In the genomic region with DNA sequence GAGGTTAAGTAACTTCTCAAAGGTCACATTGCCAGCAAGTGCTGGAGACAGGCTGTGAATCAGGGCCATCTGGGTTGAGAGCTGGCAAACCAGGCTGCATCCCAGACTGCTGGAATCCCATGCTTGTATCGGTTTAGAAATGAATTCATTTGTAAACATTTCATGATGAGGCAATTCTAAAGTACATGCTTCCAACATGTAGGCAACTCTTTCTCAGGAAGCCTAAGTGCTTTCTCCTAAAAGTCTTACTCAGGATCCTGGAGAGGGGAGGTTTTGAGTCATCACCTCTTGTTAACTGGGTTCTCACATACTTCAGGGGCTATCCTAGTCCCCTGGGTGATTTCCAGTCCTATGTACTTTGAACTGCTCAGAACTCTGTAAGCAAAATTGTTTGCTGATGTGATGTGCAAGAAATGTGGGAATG, we compare ENCODE assay signal across 1 cellular context.
TF ChIP-seq lines count a peak whose summit lies in the region.

No MANE protein-coding gene starts in this region.

TF ChIP-seq in SK-N-SH, 30 proteins besides CTCF, POLR2A, EP300 and RAD21 (continued from another document):
- TF ChIP-seq, protein P1, sequence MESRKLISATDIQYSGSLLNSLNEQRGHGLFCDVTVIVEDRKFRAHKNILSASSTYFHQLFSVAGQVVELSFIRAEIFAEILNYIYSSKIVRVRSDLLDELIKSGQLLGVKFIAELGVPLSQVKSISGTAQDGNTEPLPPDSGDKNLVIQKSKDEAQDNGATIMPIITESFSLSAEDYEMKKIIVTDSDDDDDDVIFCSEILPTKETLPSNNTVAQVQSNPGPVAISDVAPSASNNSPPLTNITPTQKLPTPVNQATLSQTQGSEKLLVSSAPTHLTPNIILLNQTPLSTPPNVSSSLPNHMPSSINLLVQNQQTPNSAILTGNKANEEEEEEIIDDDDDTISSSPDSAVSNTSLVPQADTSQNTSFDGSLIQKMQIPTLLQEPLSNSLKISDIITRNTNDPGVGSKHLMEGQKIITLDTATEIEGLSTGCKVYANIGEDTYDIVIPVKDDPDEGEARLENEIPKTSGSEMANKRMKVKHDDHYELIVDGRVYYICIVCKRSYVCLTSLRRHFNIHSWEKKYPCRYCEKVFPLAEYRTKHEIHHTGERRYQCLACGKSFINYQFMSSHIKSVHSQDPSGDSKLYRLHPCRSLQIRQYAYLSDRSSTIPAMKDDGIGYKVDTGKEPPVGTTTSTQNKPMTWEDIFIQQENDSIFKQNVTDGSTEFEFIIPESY (IDR thresholded peaks at IDR 0.05; ENCODE audit: borderline replicate concordance, low read depth) = no peak
- TF ChIP-seq, protein P2, sequence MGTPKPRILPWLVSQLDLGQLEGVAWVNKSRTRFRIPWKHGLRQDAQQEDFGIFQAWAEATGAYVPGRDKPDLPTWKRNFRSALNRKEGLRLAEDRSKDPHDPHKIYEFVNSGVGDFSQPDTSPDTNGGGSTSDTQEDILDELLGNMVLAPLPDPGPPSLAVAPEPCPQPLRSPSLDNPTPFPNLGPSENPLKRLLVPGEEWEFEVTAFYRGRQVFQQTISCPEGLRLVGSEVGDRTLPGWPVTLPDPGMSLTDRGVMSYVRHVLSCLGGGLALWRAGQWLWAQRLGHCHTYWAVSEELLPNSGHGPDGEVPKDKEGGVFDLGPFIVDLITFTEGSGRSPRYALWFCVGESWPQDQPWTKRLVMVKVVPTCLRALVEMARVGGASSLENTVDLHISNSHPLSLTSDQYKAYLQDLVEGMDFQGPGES (IDR thresholded peaks at IDR 0.05; ENCODE audit: low read depth, low read length) = no peak
- TF ChIP-seq ELF1 (IDR thresholded peaks at IDR 0.05) (no peak), MEF2A (IDR thresholded peaks at IDR 0.05; ENCODE audit: borderline replicate concordance, low read depth) (no peak), USF2 (IDR thresholded peaks at IDR 0.05; ENCODE audit: borderline replicate concordance, low read depth, low read length) (no peak)
- TF ChIP-seq, protein P3, sequence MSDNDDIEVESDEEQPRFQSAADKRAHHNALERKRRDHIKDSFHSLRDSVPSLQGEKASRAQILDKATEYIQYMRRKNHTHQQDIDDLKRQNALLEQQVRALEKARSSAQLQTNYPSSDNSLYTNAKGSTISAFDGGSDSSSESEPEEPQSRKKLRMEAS (IDR thresholded peaks at IDR 0.05; ENCODE audit: low read depth) = no peak
TF ChIP-seq in SK-N-SH: peak in this region for 0.
